Comparison of ENCODE assay signal across 1 cellular context in the genomic region with DNA sequence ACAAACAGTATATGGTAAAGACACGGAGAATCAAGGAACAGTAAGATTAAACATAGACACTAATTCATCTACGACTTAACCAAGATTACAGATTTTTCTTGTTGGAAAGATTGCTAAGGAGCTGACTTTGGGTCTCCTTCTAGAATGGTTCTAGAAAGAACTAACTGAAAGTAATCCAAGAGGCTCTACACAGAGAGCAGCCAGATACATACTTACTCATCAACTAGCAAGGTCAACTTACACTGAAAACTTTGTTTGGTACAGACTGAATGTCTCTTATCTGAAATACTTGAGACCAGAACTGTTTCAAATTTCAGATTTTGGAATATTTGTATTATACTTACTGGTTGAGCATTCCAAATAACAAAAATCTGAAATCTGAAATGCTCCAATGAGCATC.
TF ChIP-seq lines count a peak whose summit lies in the region.

No MANE protein-coding gene starts in this region.

TF ChIP-seq in IMR-90, 13 proteins besides CTCF, POLR2A, EP300 and RAD21:
- TF ChIP-seq MAZ (IDR thresholded peaks at IDR 0.05; ENCODE audit: borderline replicate concordance, low read depth, low read length) (no peak), SMC3 (IDR thresholded peaks at IDR 0.05; ENCODE audit: low read depth, low read length) (no peak), RCOR1 (IDR thresholded peaks at IDR 0.05; ENCODE audit: insufficient replicate concordance, low read length) (no peak), MXI1 (IDR thresholded peaks at IDR 0.05; ENCODE audit: borderline replicate concordance, low read depth, low read length) (no peak), RFX5 (IDR thresholded peaks at IDR 0.05; ENCODE audit: low read depth, low read length) (no peak), CHD1 (IDR thresholded peaks at IDR 0.05; ENCODE audit: low read depth, low read length) (no peak), MAFK (IDR thresholded peaks at IDR 0.05; ENCODE audit: low read depth, low read length) (no peak), CEBPB (IDR thresholded peaks at IDR 0.05; ENCODE audit: low read depth, low read length) (no peak), ELK1 (IDR thresholded peaks at IDR 0.05; ENCODE audit: borderline replicate concordance, low read depth, low read length) (no peak), NFE2L2 (IDR thresholded peaks at IDR 0.05; ENCODE audit: low read depth, low read length) (no peak), FOS (IDR thresholded peaks at IDR 0.05; ENCODE audit: low read depth, low read length) (no peak), BHLHE40 (IDR thresholded peaks at IDR 0.05; ENCODE audit: low read depth, low read length) (no peak)
- TF ChIP-seq, protein P1, sequence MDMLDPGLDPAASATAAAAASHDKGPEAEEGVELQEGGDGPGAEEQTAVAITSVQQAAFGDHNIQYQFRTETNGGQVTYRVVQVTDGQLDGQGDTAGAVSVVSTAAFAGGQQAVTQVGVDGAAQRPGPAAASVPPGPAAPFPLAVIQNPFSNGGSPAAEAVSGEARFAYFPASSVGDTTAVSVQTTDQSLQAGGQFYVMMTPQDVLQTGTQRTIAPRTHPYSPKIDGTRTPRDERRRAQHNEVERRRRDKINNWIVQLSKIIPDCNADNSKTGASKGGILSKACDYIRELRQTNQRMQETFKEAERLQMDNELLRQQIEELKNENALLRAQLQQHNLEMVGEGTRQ (IDR thresholded peaks at IDR 0.05; ENCODE audit: low read depth, low read length) = no peak
